ENCODE assay signal across 20 cellular contexts in the genomic region with DNA sequence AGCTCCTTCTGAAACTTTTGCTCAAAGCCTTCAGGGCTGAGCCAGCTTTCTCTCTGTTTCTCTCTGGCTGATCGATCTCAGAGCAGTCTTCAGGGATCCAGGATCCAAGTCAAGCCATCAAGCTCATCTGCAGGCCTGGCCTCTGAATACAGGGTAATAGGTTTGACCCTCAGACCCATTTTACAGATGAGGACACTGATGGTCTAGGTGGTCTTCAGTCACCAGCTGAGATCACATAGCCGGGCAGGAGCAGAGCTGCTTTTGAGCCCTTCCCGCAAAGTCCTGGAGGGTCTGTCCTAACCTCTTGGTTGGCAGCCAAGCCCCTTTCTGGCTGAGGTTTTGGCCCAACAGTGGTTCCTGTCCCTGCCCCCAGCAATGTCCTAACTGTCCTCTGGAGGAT. TPM values are rescaled to one million over a fixed set of nuclear protein-coding genes. Genes with fewer than 3 reads are reported as not detected.
DNase-seq lines count a peak whose midpoint lies in the region; ATAC-seq and TF ChIP-seq lines count a peak whose summit lies in the region.
"Had no signal": no experiment of that assay in that cellular context is flagged by ENCODE, and none has a peak within 500 bp of the region (broad histone marks: within the 10 kb centered on the region; RNA-seq: fewer than 3 reads in every experiment).

No MANE protein-coding gene starts in this region.

- no peaks in the 10 kb centered on the region for H3K36me3 ChIP-seq in HEK293 (ENCODE audit: control insufficient read depth in 2 of 2, insufficient read depth in 1 of 2, low read length in 2 of 2)
- H3K36me3 ChIP-seq in mucosa of descending colon (ENCODE audit: low read depth): no peaks in the 10 kb centered on the region
- H3K36me3 ChIP-seq in suprapubic skin: no peaks in the 10 kb centered on the region

- no peak for TF ChIP-seq EP300 in suprapubic skin (IDR thresholded peaks at IDR 0.05)

- POLR2A ChIA-PET in HEK293 (lab: Yijun Ruan, JAX): interaction anchor here (1.5 to 1.7 kb wide), 2 partner anchors 10 to 188 kb away, joined by 3 to 4 read pairs; a partner anchor contains a TSS

- H3K4me1 Mint-ChIP-seq in CD14-positive monocyte: peaks cover 57% of the 10 kb centered on the region
- peaks cover 60% of the 10 kb centered on the region for H3K4me1 Mint-ChIP-seq in dendritic cell treated with granulocyte-macrophage colony-stimulating factor and Interleukin-4, amounts not matched to agents 40 ng/mL and 50 ng/mL, for 4 days (ENCODE audit: low read depth)
- peaks cover 37 to 61% of the 10 kb centered on the region in 2 donors for H3K4me1 Mint-ChIP-seq in stimulated activated naive B cell treated with anti-CD40 and anti-IgM and Interleukin-4, amounts not matched to agents 10 μg/mL and 1 μg/mL and 100 μg/mL, for 72 hours

- peaks cover 3 to 14% (median 4%) of the 10 kb centered on the region in 3 donors for H3K27me3 Mint-ChIP-seq in CD14-positive monocyte (ENCODE audit: low read depth in 3 of 3)
- H3K27me3 Mint-ChIP-seq in dendritic cell treated with granulocyte-macrophage colony-stimulating factor and Interleukin-4, amounts not matched to agents 40 ng/mL and 50 ng/mL, for 4 days: peaks cover 45% of the 10 kb centered on the region
- H3K27me3 Mint-ChIP-seq in stimulated activated naive B cell treated with anti-CD40 and anti-IgM and Interleukin-4, amounts not matched to agents 10 μg/mL and 1 μg/mL and 100 μg/mL, for 72 hours: no peaks in the 10 kb centered on the region

- peaks cover 42% of the 10 kb centered on the region for H3K27me3 ChIP-seq in suprapubic skin

- peaks cover 0 to 4% (median 0%) of the 10 kb centered on the region in 7 donors for H3K9me3 Mint-ChIP-seq in CD14-positive monocyte
- H3K9me3 Mint-ChIP-seq in dendritic cell treated with granulocyte-macrophage colony-stimulating factor and Interleukin-4, amounts not matched to agents 40 ng/mL and 50 ng/mL, for 4 days: no peaks in the 10 kb centered on the region
- no peaks in the 10 kb centered on the region for H3K9me3 Mint-ChIP-seq in stimulated activated naive B cell treated with anti-CD40 and anti-IgM and Interleukin-4, amounts not matched to agents 10 μg/mL and 1 μg/mL and 100 μg/mL, for 72 hours

- H3K36me3 Mint-ChIP-seq in CD14-positive monocyte: peaks cover 4 to 16% of the 10 kb centered on the region in 2 donors
- peaks cover 29% of the 10 kb centered on the region for H3K36me3 Mint-ChIP-seq in dendritic cell treated with granulocyte-macrophage colony-stimulating factor and Interleukin-4, amounts not matched to agents 40 ng/mL and 50 ng/mL, for 4 days (ENCODE audit: low read depth)
- H3K36me3 Mint-ChIP-seq in stimulated activated naive B cell treated with anti-CD40 and anti-IgM and Interleukin-4, amounts not matched to agents 10 μg/mL and 1 μg/mL and 100 μg/mL, for 72 hours: peaks cover 5 to 9% of the 10 kb centered on the region in 2 donors

- DNase-seq in CD14-positive monocyte (ENCODE audit: low spot score) (no peak), T-helper 9 cell (no peak), mucosa of descending colon (no peak), suprapubic skin (ENCODE audit: low spot score in 2 of 2) (no peak)
- no peak for DNase-seq in stimulated activated naive B cell treated with anti-CD40 and anti-IgM and Interleukin-4, amounts not matched to agents 10 μg/mL and 1 μg/mL and 100 μg/mL, for 72 hours
- DNase-seq: COR-L47; DMS153; EL; IMR-90; NCI-H1092; NCI-H1694; NCI-H2107; NCI-H226; NCI-H526; NK-92 treated with Interleukin-12 subunit alpha and Interleukin-12 subunit beta, amount 100 ng/mL, for 24 hours; PC-3 had no signal

- H3K4me3 ChIP-seq in HEK293 (ENCODE audit: low read depth, low read length): no peak overlapping the region
- H3K4me3 ChIP-seq in mucosa of descending colon: no peak overlapping the region
- H3K4me3 ChIP-seq in suprapubic skin: no peak overlapping the region

- intact Hi-C loops in CD14-positive monocyte (cut with micrococcal nuclease) (loop anchor here in 1 of 2 donors (10.0 kb wide), 1 partner anchor 107 kb away; no protein-coding TSS in a partner anchor), mucosa of descending colon (cut with DNase I, micrococcal nuclease) (no loop called here)
- intact Hi-C loops in dendritic cell treated with granulocyte-macrophage colony-stimulating factor and Interleukin-4, amounts not matched to agents 40 ng/mL and 50 ng/mL, for 4 days (cut with micrococcal nuclease): no loop called here

- CTCF ChIA-PET in HEK293 (lab: Yijun Ruan, JAX): interaction anchor here (0.6 to 1.0 kb wide), 4 partner anchors 11 to 228 kb away, joined by 3 to 4 read pairs (median 4); no protein-coding TSS in a partner anchor

- H3K9me3 ChIP-seq in HEK293 (ENCODE audit: control insufficient read depth, insufficient read depth, low read depth, low read length) (no peaks in the 10 kb centered on the region), mucosa of descending colon (no peaks in the 10 kb centered on the region), suprapubic skin (no peaks in the 10 kb centered on the region)

- TF ChIP-seq CTCF in CD14-positive monocyte (IDR thresholded peaks at IDR 0.05) (no peak), HEK293 (tag by site-specific recombination; IDR thresholded peaks at IDR 0.05) (no peak), mucosa of descending colon (IDR thresholded peaks at IDR 0.05) (no peak), suprapubic skin (IDR thresholded peaks at IDR 0.05) (no peak)

- H3K27ac Mint-ChIP-seq in CD14-positive monocyte: peak overlapping the region in 1 of 7 donors; percentile 43
- peak overlapping the region; percentile 88 for H3K27ac Mint-ChIP-seq in dendritic cell treated with granulocyte-macrophage colony-stimulating factor and Interleukin-4, amounts not matched to agents 40 ng/mL and 50 ng/mL, for 4 days
- H3K27ac Mint-ChIP-seq in stimulated activated naive B cell treated with anti-CD40 and anti-IgM and Interleukin-4, amounts not matched to agents 10 μg/mL and 1 μg/mL and 100 μg/mL, for 72 hours: peak overlapping the region; percentile 51

- TF ChIP-seq POLR2A in suprapubic skin (IDR thresholded peaks at IDR 0.05): no peak

- H3K4me3 Mint-ChIP-seq in CD14-positive monocyte: peak overlapping the region; percentile 57 to 71
- H3K4me3 Mint-ChIP-seq in dendritic cell treated with granulocyte-macrophage colony-stimulating factor and Interleukin-4, amounts not matched to agents 40 ng/mL and 50 ng/mL, for 4 days: no peak overlapping the region
- no peak overlapping the region for H3K4me3 Mint-ChIP-seq in stimulated activated naive B cell treated with anti-CD40 and anti-IgM and Interleukin-4, amounts not matched to agents 10 μg/mL and 1 μg/mL and 100 μg/mL, for 72 hours

- H3K4me1 ChIP-seq in HEK293 (ENCODE audit: control insufficient read depth, insufficient read depth, low read length): no peaks in the 10 kb centered on the region
- H3K4me1 ChIP-seq in mucosa of descending colon (ENCODE audit: low read depth): peaks cover 21% of the 10 kb centered on the region
- H3K4me1 ChIP-seq in suprapubic skin: peaks cover 29% of the 10 kb centered on the region

- H3K27ac ChIP-seq in HEK293 (ENCODE audit: extremely low read depth, low read depth, low read length) (no peak overlapping the region), suprapubic skin (no peak overlapping the region)

- 85% methylated on average over 2 of the region's 3 CpGs for WGBS in suprapubic skin

- ATAC-seq in stimulated activated naive B cell treated with anti-CD40 and anti-IgM and Interleukin-4, amounts not matched to agents 10 μg/mL and 1 μg/mL and 100 μg/mL, for 72 hours (replicated peaks): no peak
- ATAC-seq in mucosa of descending colon: no peak
- ATAC-seq: HCT116, PC-3 had no signal

TF ChIP-seq in HEK293, 187 proteins besides CTCF, POLR2A, EP300 and RAD21:
- TF ChIP-seq ZBTB17 (tag by site-specific recombination; IDR thresholded peaks at IDR 0.05) (peak; percentile 49; the same call in 1 of the 2 replicates), SCRT1 (tag by site-specific recombination; IDR thresholded peaks at IDR 0.05; ENCODE audit: borderline replicate concordance) (no peak), GLIS1 (tag by site-specific recombination; IDR thresholded peaks at IDR 0.05) (no peak), PRDM1 (tag by site-specific recombination; IDR thresholded peaks at IDR 0.05) (0 out of 2 replicates have a peak, but pooled peaks have one; percentile 6)

RNA-seq across cellular contexts. Expression of a gene that starts 5.6 kb away (rescaled TPM):
- polyA plus RNA-seq in CD14-positive monocyte: 1 to 10 TPM; 2.9 to 6.3 TPM
- total RNA-seq in mucosa of descending colon (1 to 10 TPM in 2 of 3 donors, under 1 TPM in 1; 0.29 to 1.4 (median 1.1) TPM), suprapubic skin (1 to 10 TPM in 1 of 4 donors, under 1 TPM in 1, not detected in 2; 0.55 to 1.4 TPM)
- total RNA-seq: PC-3 had no signal
- polyA plus RNA-seq: BJ had no signal

RNA-seq across cellular contexts. Expression of a gene that starts 20.4 kb away (rescaled TPM):
- polyA plus RNA-seq in CD14-positive monocyte: 1 to 10 TPM; 2.2 to 2.8 TPM
- total RNA-seq in mucosa of descending colon (not detected), suprapubic skin (not detected)
- total RNA-seq: IMR-90, PC-3 had no signal
- polyA plus RNA-seq: BJ, IMR-90 had no signal

RNA-seq across cellular contexts. Expression of a gene that starts 31.4 kb away (rescaled TPM):
- polyA plus RNA-seq in CD14-positive monocyte: under 1 TPM; 0.38 to 0.50 TPM
- total RNA-seq in mucosa of descending colon: 1 to 10 TPM in 1 of 3 donors, under 1 TPM in 2; 0.38 to 2.4 (median 0.87) TPM
- not detected for total RNA-seq in suprapubic skin
- total RNA-seq: IMR-90, PC-3 had no signal
- polyA plus RNA-seq: BJ, IMR-90 had no signal

RNA-seq across cellular contexts. Expression of a gene that starts 38.5 kb away (rescaled TPM):
- not detected for polyA plus RNA-seq in CD14-positive monocyte
- 1 to 10 TPM; 2.7 to 5.1 (median 3.8) TPM for total RNA-seq in mucosa of descending colon
- 1 to 10 TPM; 1.7 to 4.3 (median 3.0) TPM for total RNA-seq in suprapubic skin
- total RNA-seq: IMR-90 had no signal

RNA-seq across cellular contexts. Expression of a gene that starts 40.8 kb away (rescaled TPM):
- 100 to 1,000 TPM in 1 of 2 donors, 10 to 100 TPM in 1; 98.6 to 132 TPM for polyA plus RNA-seq in CD14-positive monocyte
- 100 to 1,000 TPM in 1 of 3 donors, 10 to 100 TPM in 2; 60.3 to 111 (median 93.1) TPM for total RNA-seq in mucosa of descending colon
- total RNA-seq in suprapubic skin: 100 to 1,000 TPM in 1 of 4 donors, 10 to 100 TPM in 3; 71.2 to 106 (median 87.5) TPM

Comparison
In these comparisons a context has a peak if more than half of its experiments do, and no peak if none do; other contexts are left out.
1. H3K4me3 Mint-ChIP-seq: peak in CD14-positive monocyte (2 of 2); none in dendritic cell treated with granulocyte-macrophage colony-stimulating factor and Interleukin-4, amounts not matched to agents 40 ng/mL and 50 ng/mL, for 4 days (single experiment) and stimulated activated naive B cell treated with anti-CD40 and anti-IgM and Interleukin-4, amounts not matched to agents 10 μg/mL and 1 μg/mL and 100 μg/mL, for 72 hours (0 of 2).